In genomic region chr15:77591960-77592613, GRCh38 we compare ENCODE assay signal across 20 cellular contexts. TPM values are rescaled to one million over a fixed set of nuclear protein-coding genes. Genes with fewer than 3 reads are reported as not detected.
A peak's percentile ranks its signal among the peaks of the same experiment; 100 is the strongest.
DNase-seq lines count a peak whose midpoint lies in the region; ATAC-seq, FAIRE-seq and TF ChIP-seq lines count a peak whose summit lies in the region.
"Had no signal": no experiment of that assay in that cellular context is flagged by ENCODE, and none has a peak within 500 bp of the region (broad histone marks: within the 10 kb centered on the region; RNA-seq: fewer than 3 reads in every experiment).

No MANE protein-coding gene starts in this region.

- CTCF ChIA-PET in H1 (lab: Charles Lee; ENCODE audit: partially characterized antibody) = interaction anchor here (0.6 to 3.5 kb wide), 19 partner anchors 8 to 624 kb away, joined by 3 to 18 read pairs (median 4); no protein-coding TSS in a partner anchor

- no peak for FAIRE-seq in H1 (lab: Jason Lieb, UNC)
- FAIRE-seq: GM12891 had no signal

- whole genome bisulfite sequencing in H9 (ENCODE audit: extremely low coverage, insufficient read length, low lambda C conversion rate) = no CpG with 5 or more reads among the region's 13 CpGs
- WGBS in H1 (ENCODE audit: extremely low coverage in 1 of 2, insufficient coverage in 1 of 2, insufficient read length in 1 of 2, insufficient replicate concordance in 2 of 2, low coverage in 1 of 2, low lambda C conversion rate in 2 of 2, missing lambda C conversion rate in 1 of 2), 2 experiments = 87% methylated on average over 13 of the region's 13 CpGs; no CpG with 5 or more reads in 1 of the 2 experiments
- WGBS in trophoblast cell (ENCODE audit: extremely low coverage, insufficient coverage, insufficient read length) = no CpG with 5 or more reads among the region's 13 CpGs

- H3K9ac ChIP-seq in H9 (ENCODE audit: extremely low read depth, insufficient read length, low read length) (no peak overlapping the region), H1 (replicated peaks in 1 of 4; ENCODE audit: extremely low read depth in 1 of 4, low read depth in 3 of 4, low read length in 3 of 4) (no peak overlapping the region), trophoblast cell (ENCODE audit: low read length) (no peak overlapping the region)

- H3K4me1 Mint-ChIP-seq in H9 = peaks cover 7 to 32% of the 10 kb centered on the region in 2 experiments
- peaks cover 10% of the 10 kb centered on the region for H3K4me1 Mint-ChIP-seq in progenitor cell of endocrine pancreas (ENCODE audit: low read depth)

- H3K23me2 ChIP-seq in H9 (ENCODE audit: insufficient read length, low read depth, low read length, poor library complexity, severe bottlenecking) = no peaks in the 10 kb centered on the region
- H3K23me2 ChIP-seq in H1 (ENCODE audit: low read depth, low read length) = no peaks in the 10 kb centered on the region

- H3K27me3 ChIP-seq in H9 (ENCODE audit: insufficient read depth, low read length) = no peaks in the 10 kb centered on the region
- H3K27me3 ChIP-seq in H1 (replicated peaks in 1 of 4; ENCODE audit: control insufficient read depth in 3 of 4, extremely low read depth in 1 of 4, insufficient read depth in 3 of 4, low read length in 3 of 4) = no peaks in the 10 kb centered on the region; a peak in 1 of 7 replicates
- H3K27me3 ChIP-seq in trophoblast cell (ENCODE audit: insufficient read depth, low read length) = no peaks in the 10 kb centered on the region
- no peaks in the 10 kb centered on the region for H3K27me3 ChIP-seq in upper lobe of right lung
- H3K27me3 ChIP-seq: MG63 had no signal

- H3K18ac ChIP-seq in H9 (ENCODE audit: insufficient read length, low read depth, low read length) = no peak overlapping the region
- peak overlapping the region; percentile 83 for H3K18ac ChIP-seq in H1 (ENCODE audit: extremely low read depth, low read length)
- H3K18ac ChIP-seq in trophoblast cell (ENCODE audit: low read length) = no peak overlapping the region

- H2BK5ac ChIP-seq in H9 (ENCODE audit: insufficient read length, low read length) (no peak overlapping the region), H1 (ENCODE audit: low read depth, low read length) (0 out of 2 replicates have a peak overlapping the region, but pooled peaks have one; percentile 2), trophoblast cell (ENCODE audit: low read depth, low read length, poor library complexity) (no peak overlapping the region)

- H2BK20ac ChIP-seq in H9 (ENCODE audit: low read depth, low read length, poor library complexity, severe bottlenecking) (no peak overlapping the region), H1 (ENCODE audit: low read length) (peak overlapping the region; percentile 72)

- no peak overlapping the region for H4K12ac ChIP-seq in trophoblast cell (ENCODE audit: low read depth, low read length)

- H3K27me3 Mint-ChIP-seq in H9 (ENCODE audit: low read depth) = peaks cover 5% of the 10 kb centered on the region; the same call in 1 of the 2 replicates
- H3K27me3 Mint-ChIP-seq in progenitor cell of endocrine pancreas = no peaks in the 10 kb centered on the region
- H3K27me3 Mint-ChIP-seq: CD4-positive, alpha-beta T cell had no signal

- peak overlapping the region; percentile 19 for H4K8ac ChIP-seq in H9 (replicated peaks; ENCODE audit: insufficient read length, low read depth, low read length)
- H4K8ac ChIP-seq in H1 (ENCODE audit: extremely low read depth, insufficient read depth, low read length) = peak overlapping the region; percentile 12; the same call in 1 of the 2 replicates
- H4K8ac ChIP-seq in trophoblast cell (ENCODE audit: low read depth, low read length) = no peak overlapping the region

- TF ChIP-seq RAD21 in H1 (IDR thresholded peaks at IDR 0.05 in 1 of 2, conservative IDR thresholded peaks at IDR 0.05 in 1 of 2; ENCODE audit: low read depth in 2 of 2, low read length in 2 of 2) = no peak

- no peak overlapping the region for H2BK12ac ChIP-seq in H9 (ENCODE audit: insufficient read length, low read depth, low read length)
- peak overlapping the region; percentile 60; the same call in 1 of the 2 replicates for H2BK12ac ChIP-seq in H1 (ENCODE audit: low read depth, low read length)
- H2BK12ac ChIP-seq in trophoblast cell (ENCODE audit: low read length) = no peak overlapping the region

- H3K9me3 Mint-ChIP-seq in H9 = no peaks in the 10 kb centered on the region; a peak in 1 of 5 replicates
- H3K9me3 Mint-ChIP-seq in progenitor cell of endocrine pancreas (ENCODE audit: low read depth) = no peaks in the 10 kb centered on the region
- H3K9me3 Mint-ChIP-seq: CD4-positive, alpha-beta T cell had no signal

- ATAC-seq in upper lobe of right lung = no peak
- ATAC-seq: Panc1, SK-N-SH treated with all-trans-retinoic acid at 6 μM for 48 hours had no signal

- H3K4me3 ChIP-seq in H1 (ENCODE audit: extremely low read depth in 1 of 4, insufficient read depth in 2 of 4, low read depth in 3 of 4, low read length in 4 of 4) = no peak overlapping the region
- H3K4me3 ChIP-seq in trophoblast cell (ENCODE audit: low read depth, low read length) = no peak overlapping the region
- H3K4me3 ChIP-seq in upper lobe of right lung = no peak overlapping the region
- H3K4me3 ChIP-seq: MG63 had no signal

- no peak overlapping the region for H2BK120ac ChIP-seq in H9 (ENCODE audit: low read depth, low read length, poor library complexity, severe bottlenecking)
- no peak overlapping the region for H2BK120ac ChIP-seq in H1 (replicated peaks; ENCODE audit: low read depth, low read length)
- H2BK120ac ChIP-seq in trophoblast cell (ENCODE audit: insufficient read depth, low read length, poor library complexity) = no peak overlapping the region

- H3K4me3 Mint-ChIP-seq in H9 (no peak overlapping the region), progenitor cell of endocrine pancreas (ENCODE audit: low read depth) (no peak overlapping the region)
- H3K4me3 Mint-ChIP-seq: CD4-positive, alpha-beta T cell had no signal

- no peak overlapping the region for H3K27ac ChIP-seq in H9 (ENCODE audit: insufficient read length, low read depth, low read length)
- H3K27ac ChIP-seq in H1 (ENCODE audit: low read depth, low read length) = no peak overlapping the region
- H3K27ac ChIP-seq in trophoblast cell (ENCODE audit: low read depth, low read length) = no peak overlapping the region
- no peak overlapping the region for H3K27ac ChIP-seq in upper lobe of right lung

- no peak overlapping the region for H2BK15ac ChIP-seq in H9 (ENCODE audit: low read depth, low read length)
- no peak overlapping the region for H2BK15ac ChIP-seq in H1 (ENCODE audit: low read length)

- H3K4ac ChIP-seq in H9 (ENCODE audit: low read depth, low read length) (no peak overlapping the region), H1 (replicated peaks; ENCODE audit: insufficient read length, low read depth, low read length) (no peak overlapping the region), trophoblast cell (ENCODE audit: low read depth, low read length) (no peak overlapping the region)

- DNase-seq in D341Med (ENCODE audit: low spot score) = peak; percentile 66
- no peak for DNase-seq in H9
- DNase-seq in H1 (ENCODE audit: low read depth in 1 of 2, low spot score in 2 of 2) = no peak
- no peak for DNase-seq in progenitor cell of endocrine pancreas (ENCODE audit: low spot score, unreplicated experiment)
- DNase-seq in NCI-H524 (lab: John Stamatoyannopoulos, UW) = no peak
- no peak for DNase-seq in trophoblast cell
- DNase-seq in upper lobe of right lung = no peak
- DNase-seq: CD4-positive, alpha-beta T cell; COR-L47; GOT3; MG63; NCI-H1417; NCI-H1694 treated with DMSO at 0.1 percent for 48 hours; NCI-H2107; NK-92 treated with Interleukin-12 subunit alpha and Interleukin-12 subunit beta, amount 100 ng/mL, for 24 hours had no signal

- H3K4me2 ChIP-seq in H9 (ENCODE audit: insufficient read depth, insufficient read length, low read length) (no peak overlapping the region), H1 (ENCODE audit: insufficient read depth in 1 of 2, low read depth in 2 of 2, low read length in 2 of 2) (no peak overlapping the region), trophoblast cell (ENCODE audit: low read length) (no peak overlapping the region)

- no peak for TF ChIP-seq POLR2A in H1 (IDR thresholded peaks at IDR 0.05; ENCODE audit: control extremely low read depth in 1 of 2, low read depth in 2 of 2, low read length in 2 of 2)

- H3K36me3 ChIP-seq in H1 (ENCODE audit: control insufficient read depth in 2 of 4, insufficient read depth in 4 of 4, low read length in 3 of 4) = no peaks in the 10 kb centered on the region
- no peaks in the 10 kb centered on the region for H3K36me3 ChIP-seq in trophoblast cell (ENCODE audit: control insufficient read depth in 1 of 2, insufficient read depth in 2 of 2, low read length in 2 of 2)
- H3K36me3 ChIP-seq in upper lobe of right lung = no peaks in the 10 kb centered on the region
- H3K36me3 ChIP-seq: MG63 had no signal

- H3K9me3 ChIP-seq in H9 (ENCODE audit: control insufficient read depth, low read depth, low read length) (no peaks in the 10 kb centered on the region), H1 (ENCODE audit: insufficient read depth in 2 of 2, low read depth in 1 of 2, low read length in 1 of 2) (no peaks in the 10 kb centered on the region), trophoblast cell (ENCODE audit: insufficient read depth, low read depth, low read length) (no peaks in the 10 kb centered on the region), upper lobe of right lung (no peaks in the 10 kb centered on the region)
- H3K9me3 ChIP-seq: MG63 had no signal

- H4K5ac ChIP-seq in H9 (ENCODE audit: insufficient read length, low read depth, low read length) (no peak overlapping the region), H1 (ENCODE audit: insufficient read length, low read depth, low read length) (no peak overlapping the region)

- no peaks in the 10 kb centered on the region for H3K79me1 ChIP-seq in H9 (ENCODE audit: insufficient read depth, low read depth, low read length, poor library complexity, severe bottlenecking)
- no peaks in the 10 kb centered on the region for H3K79me1 ChIP-seq in H1 (ENCODE audit: low read depth, low read length)
- no peaks in the 10 kb centered on the region for H3K79me1 ChIP-seq in trophoblast cell (ENCODE audit: low read length)

- no peaks in the 10 kb centered on the region for H3K4me1 ChIP-seq in H9 (ENCODE audit: insufficient read depth, low read length)
- H3K4me1 ChIP-seq in H1 (replicated peaks in 1 of 4; ENCODE audit: control insufficient read depth in 3 of 4, insufficient read depth in 4 of 4, low read length in 3 of 4) = peaks cover 0 to 4% (median 0%) of the 10 kb centered on the region in 4 experiments; a peak in 1 of 7 replicates
- no peaks in the 10 kb centered on the region for H3K4me1 ChIP-seq in trophoblast cell (ENCODE audit: control insufficient read depth in 1 of 2, insufficient read depth in 2 of 2, low read length in 2 of 2)
- no peaks in the 10 kb centered on the region for H3K4me1 ChIP-seq in upper lobe of right lung

- POLR2A ChIA-PET in H1 (lab: Charles Lee; ENCODE audit: partially characterized antibody) = interaction anchor here (1.0 kb wide), 1 partner anchor 17 kb away, joined by 5 read pairs; no protein-coding TSS in a partner anchor

- H3K14ac ChIP-seq in H9 (ENCODE audit: insufficient read depth, low read length) = no peak overlapping the region
- no peak overlapping the region for H3K14ac ChIP-seq in H1 (ENCODE audit: insufficient read length)
- no peak overlapping the region for H3K14ac ChIP-seq in trophoblast cell (ENCODE audit: low read length)

- H3K56ac ChIP-seq in H9 (ENCODE audit: insufficient read length, low read depth, low read length) (no peak overlapping the region), H1 (replicated peaks; ENCODE audit: insufficient read length, low read depth, low read length) (no peak overlapping the region)

- H2AFZ ChIP-seq in H9 (ENCODE audit: low read length) (no peak overlapping the region), H1 (ENCODE audit: low read length) (no peak overlapping the region), trophoblast cell (ENCODE audit: insufficient read depth, low read length, poor library complexity) (no peak overlapping the region)

- no peak overlapping the region for H3K23ac ChIP-seq in H9 (ENCODE audit: insufficient read length, low read depth, low read length)
- no peak overlapping the region for H3K23ac ChIP-seq in H1 (ENCODE audit: insufficient read length)
- H3K23ac ChIP-seq in trophoblast cell (ENCODE audit: low read length) = no peak overlapping the region

- H3K27ac Mint-ChIP-seq in H9 (peak overlapping the region in 2 of 3 experiments; percentile 62 to 83; a peak in 3 of 7 replicates), progenitor cell of endocrine pancreas (peak overlapping the region; percentile 73)
- H3K27ac Mint-ChIP-seq: CD4-positive, alpha-beta T cell had no signal

- no peak for TF ChIP-seq EP300 in H1 (IDR thresholded peaks at IDR 0.05; ENCODE audit: borderline replicate concordance in 1 of 2, low read depth in 2 of 2, low read length in 2 of 2)

- H4K91ac ChIP-seq in H9 (ENCODE audit: insufficient read length, low read depth, low read length) (no peak overlapping the region), H1 (replicated peaks; ENCODE audit: insufficient read length, low read length) (no peak overlapping the region), trophoblast cell (ENCODE audit: low read depth, low read length) (no peak overlapping the region)

- no peak overlapping the region for H3T11ph ChIP-seq in H9 (ENCODE audit: low read length)

- H2AK5ac ChIP-seq in H9 (ENCODE audit: insufficient read length, low read length) = no peak overlapping the region
- H2AK5ac ChIP-seq in H1 (ENCODE audit: low read depth, low read length) = peak overlapping the region; percentile 6; the same call in 1 of the 2 replicates
- H2AK5ac ChIP-seq in trophoblast cell (ENCODE audit: low read length) = no peak overlapping the region

- no peak for TF ChIP-seq CTCF in H9 (conservative IDR thresholded peaks at IDR 0.05)
- no peak for TF ChIP-seq CTCF in H1 (IDR thresholded peaks at IDR 0.05; ENCODE audit: control extremely low read depth in 1 of 3, insufficient read depth in 1 of 3, low read depth in 1 of 3, low read length in 3 of 3)
- no peak for TF ChIP-seq CTCF in progenitor cell of endocrine pancreas (IDR thresholded peaks at IDR 0.05; ENCODE audit: unreplicated experiment)
- TF ChIP-seq CTCF in upper lobe of right lung (IDR thresholded peaks at IDR 0.05) = no peak

- H3K79me2 ChIP-seq in H9 (ENCODE audit: insufficient read depth, low read length) (no peaks in the 10 kb centered on the region), H1 (ENCODE audit: control insufficient read depth in 1 of 2, insufficient read depth in 2 of 2, low read length in 2 of 2) (no peaks in the 10 kb centered on the region), trophoblast cell (ENCODE audit: control insufficient read depth, insufficient read depth, low read length, poor library complexity) (no peaks in the 10 kb centered on the region)

- intact Hi-C loops in upper lobe of right lung (cut with DNase I) = no loop called here

- H4K20me1 ChIP-seq in H9 (ENCODE audit: control insufficient read depth, insufficient read depth, insufficient read length) (no peaks in the 10 kb centered on the region), H1 (replicated peaks in 1 of 2; ENCODE audit: control insufficient read depth in 1 of 2, insufficient read depth in 2 of 2, low read length in 2 of 2) (no peaks in the 10 kb centered on the region)

- no peaks in the 10 kb centered on the region for H3K36me3 Mint-ChIP-seq in H9 (ENCODE audit: insufficient read depth in 1 of 3, low read depth in 3 of 3)
- no peaks in the 10 kb centered on the region for H3K36me3 Mint-ChIP-seq in progenitor cell of endocrine pancreas (ENCODE audit: insufficient read depth)

RNA-seq across cellular contexts. Expression of gene LINGO1, which starts 40.6 kb away (rescaled TPM):
- total RNA-seq in H9 (2021) (41.6 and 42.6 TPM in 2 replicates), progenitor cell of endocrine pancreas (35.1 and 41.3 TPM in 2 replicates), upper lobe of right lung (0.98 TPM)
- 56.4 and 57.1 TPM in 2 replicates for total RNA-seq in H1 (2021; fragmentation: NEBNext Ultra II Directional; extraction: Animal tissue kit (Norgen Biotek cat#: 25700))
- 114 and 166 TPM in 2 replicates for polyA plus RNA-seq in H1 (2011; rRNA removed)
- 51.3 TPM for polyA plus RNA-seq in H1 (2011; cell fraction: cytosol; rRNA removed)
- 94.7 TPM for polyA plus RNA-seq in H1 (2011; cell fraction: nucleus; rRNA removed)
- 31.6 to 91.8 TPM (median 75.5 TPM) in 4 replicates for polyA plus RNA-seq in H1 (2012, experiment 1 of 2)
- polyA plus RNA-seq in H1 (2012, experiment 2 of 2) = 55.3 TPM
- polyA plus RNA-seq in H1 (2013, experiment 1 of 2) = 73.3 TPM
- 75.1 TPM for polyA plus RNA-seq in H1 (2013, experiment 2 of 2)
- polyA minus RNA-seq in H1 (2011; rRNA and poly(A)+ RNA removed) = 33.5 and 61.7 TPM in 2 replicates
- polyA minus RNA-seq in H1 (2011; cell fraction: cytosol; rRNA and poly(A)+ RNA removed) = 36.0 TPM
- 39.2 TPM for polyA minus RNA-seq in H1 (2011; cell fraction: nucleus; rRNA and poly(A)+ RNA removed)
- polyA plus RNA-seq in trophoblast cell (2013) = 9.3 and 10.8 TPM in 2 replicates
- total RNA-seq: CD4-positive, alpha-beta T cell; LHCN-M2 had no signal
- polyA plus RNA-seq: BJ had no signal

Comparison
In these comparisons a context has a peak if more than half of its experiments do, and no peak if none do; other contexts are left out.
1. RNA of gene LINGO1, which starts 40.6 kb away (total RNA-seq): 56.4 to 57.1 TPM in H1, 41.6 to 42.6 TPM in H9 and 35.1 to 41.3 TPM in progenitor cell of endocrine pancreas; 0.98 TPM in upper lobe of right lung (single experiment); every median in the first group is over 10 times any median in the second.